Comparison of ENCODE assay signal across 8 cellular contexts in the genomic region with DNA sequence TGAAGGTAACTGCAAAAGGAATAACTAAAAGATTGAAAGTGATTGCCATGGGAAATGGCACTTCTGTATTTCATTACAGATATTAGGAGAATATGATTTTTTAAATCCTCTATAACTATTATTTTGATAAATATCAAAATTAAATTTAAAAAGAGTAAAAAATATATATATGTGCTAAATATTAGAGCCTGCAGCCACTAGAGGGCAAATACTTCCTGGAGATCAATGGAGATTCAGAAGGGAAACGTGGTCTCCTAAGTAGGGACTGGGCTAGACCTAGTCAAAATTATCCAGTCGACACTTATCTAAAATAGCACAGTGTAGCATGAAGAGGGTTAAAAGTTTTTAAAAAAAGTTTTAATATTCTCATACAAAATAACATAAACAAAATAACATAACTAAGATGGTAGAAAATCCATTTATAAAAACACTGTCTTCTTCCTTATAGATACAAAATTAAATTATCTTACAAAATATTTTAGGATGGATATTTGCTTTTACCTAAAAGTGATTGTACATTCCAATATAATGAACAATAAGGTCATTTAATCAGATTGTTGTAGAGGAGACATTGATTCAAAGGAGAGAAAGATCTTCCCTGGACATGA.
A peak's percentile ranks its signal among the peaks of the same experiment; 100 is the strongest.
DNase-seq lines count a peak whose midpoint lies in the region; ATAC-seq and TF ChIP-seq lines count a peak whose summit lies in the region.

No MANE protein-coding gene starts in this region.

- in situ Hi-C loops in GM13976 (cut with MboI; ENCODE audit: low sequenced_read_pairs, unreplicated experiment): no loop called here

- TF ChIP-seq CTCF in 22Rv1 (IDR thresholded peaks at IDR 0.05) (peak; percentile 80), GM13976 (IDR thresholded peaks at IDR 0.05; ENCODE audit: borderline replicate concordance, control extremely low read depth, extremely low read depth, insufficient read depth, missing control alignments) (peak; percentile 7), fibroblast of mammary gland (conservative IDR thresholded peaks at IDR 0.05; ENCODE audit: control insufficient read depth, insufficient read depth, low read depth, low read length) (peak; percentile 57)

- no peak overlapping the region for H3K4me3 ChIP-seq in fibroblast of mammary gland (ENCODE audit: control insufficient read depth, low read depth, low read length)

- DNase-seq in GM13976 (ENCODE audit: low spot score) (peak; percentile 1), NCI-H748 treated with DMSO at 0.1 percent for 48 hours (lab: John Stamatoyannopoulos, UW) (peak; percentile 13), fibroblast of mammary gland (ENCODE audit: low read depth) (peak; percentile 44), OCI-M2 (lab: John Stamatoyannopoulos, UW; ENCODE audit: unreplicated experiment) (no peak), NCI-H1048 (lab: John Stamatoyannopoulos, UW) (no peak)
- DNase-seq in activated effector memory CD4-positive, alpha-beta T cell treated with anti-CD3 and anti-CD28 coated beads, Interleukin-2, amount 50 U/mL, for 16 hours: no peak

- no peak for ATAC-seq in HG02763 (IDR thresholded peaks at IDR 0.05; ENCODE audit: unreplicated experiment)

- H3K27ac ChIP-seq in 22Rv1: no peak overlapping the region

Comparison
In these comparisons a context has a peak if more than half of its experiments do, and no peak if none do; other contexts are left out.
1. CTCF ChIP-seq: peak in every context shown above with its lines; median percentile 80 in 22Rv1; 57 in fibroblast of mammary gland; 7 in GM13976.
2. DNase-seq: peak in GM13976 (single experiment), NCI-H748 treated with DMSO at 0.1 percent for 48 hours (single experiment) and fibroblast of mammary gland (single experiment); none in activated effector memory CD4-positive, alpha-beta T cell treated with anti-CD3 and anti-CD28 coated beads, Interleukin-2, amount 50 U/mL, for 16 hours (single experiment), OCI-M2 (single experiment) and NCI-H1048 (single experiment).